1 cellular context compared by ENCODE assay signal in genomic region chr16:4426021-4426684, GRCh38.
TF ChIP-seq lines count a peak whose summit lies in the region.

No MANE protein-coding gene starts in this region.

TF ChIP-seq in GM23338, 12 proteins besides CTCF, POLR2A, EP300 and RAD21 (continued from another document):
- no peak for TF ChIP-seq ZNF462 (CRISPR knock-in tag; IDR thresholded peaks at IDR 0.05)
- TF ChIP-seq REST (IDR thresholded peaks at IDR 0.05; ENCODE audit: unreplicated experiment): no peak
- no peak for TF ChIP-seq POLR2AphosphoS5 (IDR thresholded peaks at IDR 0.05; ENCODE audit: low read depth)
